16 cellular contexts compared by ENCODE assay signal in the genomic region with DNA sequence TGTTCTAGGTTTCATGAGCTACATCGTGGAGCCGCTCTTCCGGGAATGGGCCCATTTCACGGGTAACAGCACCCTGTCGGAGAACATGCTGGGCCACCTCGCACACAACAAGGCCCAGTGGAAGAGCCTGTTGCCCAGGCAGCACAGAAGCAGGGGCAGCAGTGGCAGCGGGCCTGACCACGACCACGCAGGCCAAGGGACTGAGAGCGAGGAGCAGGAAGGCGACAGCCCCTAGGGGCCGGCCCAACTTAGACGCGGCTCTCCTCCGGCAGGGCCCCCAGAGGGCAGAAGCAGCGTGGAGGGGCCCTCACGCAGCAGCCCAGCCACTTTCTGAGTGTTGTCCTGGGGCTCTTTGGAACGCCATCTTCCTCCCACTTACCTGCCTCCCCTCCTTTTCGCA. TPM values are rescaled to one million over a fixed set of nuclear protein-coding genes. Genes with fewer than 3 reads are reported as not detected.
DNase-seq lines count a peak whose midpoint lies in the region; ATAC-seq, FAIRE-seq and TF ChIP-seq lines count a peak whose summit lies in the region.
"Had no signal": no experiment of that assay in that cellular context is flagged by ENCODE, and none has a peak within 500 bp of the region (broad histone marks: within the 10 kb centered on the region; RNA-seq: fewer than 3 reads in every experiment).

No MANE protein-coding gene starts in this region.

- peak; percentile 84 for ATAC-seq in K562
- peak; percentile 44 for ATAC-seq in HepG2
- ATAC-seq in HG03108 (IDR thresholded peaks at IDR 0.05; ENCODE audit: unreplicated experiment) = no peak
- ATAC-seq in GM18517 (IDR thresholded peaks at IDR 0.05; ENCODE audit: unreplicated experiment) = no peak

- DNase-seq in H7 (peak; percentile 48), K562 (ENCODE audit: extremely low read depth in 1 of 4, low spot score in 3 of 4) (no peak), HepG2 (ENCODE audit: low spot score) (no peak), testis (no peak), HPDE6-E6E7 (ENCODE audit: extremely low spot score) (no peak)
- DNase-seq: C1 segment of cervical spinal cord; Calu3; CD4-positive, alpha-beta T cell; DMS79 treated with DMSO at 0.1 percent for 48 hours; EL; GDM1; HCEC 1CT had no signal

- BruUV-seq in K562 (replicated peaks; lab: Mats Ljungman, UMichigan) = no TSS peak
- no TSS peak for BruUV-seq in HepG2 (replicated peaks; lab: Mats Ljungman, UMichigan)

- TF ChIP-seq EP300 in K562 (IDR thresholded peaks at IDR 0.05; ENCODE audit: low read length) = no peak
- no peak for TF ChIP-seq EP300 in HepG2 (IDR thresholded peaks at IDR 0.05; ENCODE audit: low read depth in 2 of 2, low read length in 2 of 2)
- no peak for TF ChIP-seq EP300 in HepG2 (CRISPR knock-in tag; IDR thresholded peaks at IDR 0.05; ENCODE audit: borderline replicate concordance)

- H3K36me3 ChIP-seq in H7 (replicated peaks; ENCODE audit: control insufficient read depth, insufficient read depth, low read length) (no peaks in the 10 kb centered on the region), K562 (ENCODE audit: control insufficient read depth, insufficient read depth, low read length) (no peaks in the 10 kb centered on the region), HepG2 (replicated peaks in 1 of 2; ENCODE audit: control insufficient read depth in 1 of 2, insufficient read depth in 2 of 2, low read length in 2 of 2) (no peaks in the 10 kb centered on the region), testis (ENCODE audit: low read depth, missing control alignments) (no peaks in the 10 kb centered on the region)

- FAIRE-seq in K562 (lab: Jason Lieb, UNC) (no peak), HepG2 (lab: Jason Lieb, UNC) (no peak)
- FAIRE-seq: A204.1 had no signal

- 9% methylated on average over 18 of the region's 19 CpGs for WGBS in K562 (ENCODE audit: insufficient coverage, low coverage, missing lambda C conversion rate)
- WGBS in HepG2 (ENCODE audit: low lambda C conversion rate) = 62% methylated on average over 10 of the region's 19 CpGs
- WGBS in testis, 2 donors = 67 to 82% methylated on average over 9 to 19 of the region's 19 CpGs

- no peak for TF ChIP-seq POLR2A in K562 (conservative IDR thresholded peaks at IDR 0.05)
- no peak for TF ChIP-seq POLR2A in HepG2 (IDR thresholded peaks at IDR 0.05; ENCODE audit: insufficient read depth in 1 of 2, low read depth in 2 of 2, low read length in 2 of 2)
- TF ChIP-seq POLR2A in testis (IDR thresholded peaks at IDR 0.05) = no peak

- H3K4me3 ChIP-seq in H7 (ENCODE audit: insufficient read depth, low read depth, low read length) = no peak overlapping the region
- H3K4me3 ChIP-seq in K562 = no peak overlapping the region
- no peak overlapping the region for H3K4me3 ChIP-seq in HepG2 (replicated peaks in 1 of 3; ENCODE audit: insufficient read depth in 1 of 3, low read depth in 2 of 3, low read length in 3 of 3)
- peak overlapping the region; percentile 24 to 27 for H3K4me3 ChIP-seq in testis

- H4K20me1 ChIP-seq in K562 (replicated peaks; ENCODE audit: control insufficient read depth, insufficient read depth, low read length) (0 out of 2 replicates have a peak, but pooled peaks cover 3% of the 10 kb centered on the region), HepG2 (ENCODE audit: insufficient read depth, low read length) (no peaks in the 10 kb centered on the region)

- H3K9me1 ChIP-seq in K562 (ENCODE audit: control insufficient read depth, insufficient read depth, low read length) = no peaks in the 10 kb centered on the region

- H2AFZ ChIP-seq in K562 (ENCODE audit: low read depth, low read length) (peak overlapping the region; percentile 69), HepG2 (ENCODE audit: low read length) (no peak overlapping the region)

- POLR2A ChIA-PET in K562 (lab: Yijun Ruan, JAX) (no interaction called here), HepG2 (lab: Yijun Ruan, JAX) (no interaction called here)

- H3K27me3 ChIP-seq in H7 (ENCODE audit: control insufficient read depth, insufficient read depth, low read length) (no peaks in the 10 kb centered on the region), K562 (ENCODE audit: control insufficient read depth in 2 of 2, insufficient read depth in 2 of 2, low read length in 2 of 2) (peaks cover 37 to 43% of the 10 kb centered on the region in 2 experiments), HepG2 (ENCODE audit: control insufficient read depth in 1 of 2, insufficient read depth in 2 of 2, low read length in 2 of 2) (0 out of 5 replicates have a peak, but pooled peaks cover 0 to 4% of the 10 kb centered on the region in 2 experiments), testis (no peaks in the 10 kb centered on the region)

- H3K27ac ChIP-seq in K562 (ENCODE audit: extremely low read depth, low read depth, low read length) (no peak overlapping the region), HepG2 (ENCODE audit: extremely low read length, insufficient read depth, low read length) (no peak overlapping the region), testis (no peak overlapping the region)
- H3K27ac ChIP-seq: KMS-11 had no signal

- intact Hi-C loops in K562 (cut with micrococcal nuclease) = no loop called here
- intact Hi-C loops in HepG2 (cut with micrococcal nuclease; ENCODE audit: unreplicated experiment) = no loop called here
- intact Hi-C loops in testis (cut with DNase I; ENCODE audit: low total_unique reads) = no loop called here

- peaks cover 0 to 5% of the 10 kb centered on the region in 2 experiments; a peak in 3 of 5 replicates for H3K4me1 ChIP-seq in K562 (replicated peaks in 1 of 2; ENCODE audit: control insufficient read depth in 2 of 2, insufficient read depth in 2 of 2, low read length in 2 of 2)
- no peaks in the 10 kb centered on the region for H3K4me1 ChIP-seq in HepG2 (ENCODE audit: insufficient read depth, low read length)
- no peaks in the 10 kb centered on the region for H3K4me1 ChIP-seq in testis

- no peaks in the 10 kb centered on the region for H3K79me2 ChIP-seq in K562 (ENCODE audit: control insufficient read depth, insufficient read depth, low read length)
- no peaks in the 10 kb centered on the region for H3K79me2 ChIP-seq in HepG2 (ENCODE audit: insufficient read depth, low read length)

- no peak for TF ChIP-seq RAD21 in K562 (CRISPR knock-in tag; conservative IDR thresholded peaks at IDR 0.05 in 1 of 2, IDR thresholded peaks at IDR 0.05 in 1 of 2)
- TF ChIP-seq RAD21 in HepG2 (CRISPR knock-in tag; IDR thresholded peaks at IDR 0.05) = no peak

- in situ Hi-C loops in K562 (cut with MboI) (no loop called here), HepG2 (cut with HindIII; ENCODE audit: extremely low pct_ligation_motif_present, low pct_unique_long_range_greater_than_20kb) (no loop called here)

- H3K9ac ChIP-seq in K562 (ENCODE audit: insufficient read depth in 1 of 2, low read depth in 2 of 2, low read length in 2 of 2) (peak overlapping the region in 1 of 2 experiments; percentile 51; a peak in 2 of 4 replicates), HepG2 (ENCODE audit: insufficient read depth, low read depth, low read length) (no peak overlapping the region)
- H3K9ac ChIP-seq: KMS-11 had no signal

- H3K4me2 ChIP-seq in K562 (ENCODE audit: insufficient read depth, low read length) (peak overlapping the region; percentile 42), HepG2 (ENCODE audit: low read depth, low read length) (no peak overlapping the region)
- H3K4me2 ChIP-seq: KMS-11 had no signal

- CTCF ChIA-PET in K562 (lab: Yijun Ruan, JAX; ENCODE audit: low intra/inter-chr PET ratio) (no interaction called here), HepG2 (lab: Yijun Ruan, JAX; ENCODE audit: low intra/inter-chr PET ratio, low total read pairs) (no interaction called here)

- TF ChIP-seq CTCF in K562 (IDR thresholded peaks at IDR 0.05 in 2 of 3, conservative IDR thresholded peaks at IDR 0.05 in 1 of 3; ENCODE audit: insufficient read depth in 2 of 3, low read depth in 1 of 3, low read length in 3 of 3) (no peak), HepG2 (CRISPR knock-in tag; IDR thresholded peaks at IDR 0.05) (no peak), testis (IDR thresholded peaks at IDR 0.05) (no peak)

- no peaks in the 10 kb centered on the region for H3K9me3 ChIP-seq in K562 (replicated peaks; ENCODE audit: control insufficient read depth, insufficient read depth, low read depth, low read length)
- H3K9me3 ChIP-seq in HepG2 (ENCODE audit: low read length) = no peaks in the 10 kb centered on the region
- H3K9me3 ChIP-seq in testis = no peaks in the 10 kb centered on the region

RNA-seq across cellular contexts. Expression of a gene that starts 58.5 kb away (rescaled TPM):
- total RNA-seq in H7 (2014; rRNA removed; shearing (Covaris generic)) = 2.6 and 5.7 TPM in 2 replicates
- 37.8 and 63.0 TPM in 2 replicates for total RNA-seq in K562 (2011; cell fraction: chromatin; rRNA removed; ENCODE audit: low replicate concordance)
- total RNA-seq in K562 (2011; cell fraction: nucleolus; rRNA removed) = 19.2 and 24.3 TPM in 2 replicates
- total RNA-seq in K562 (2011; cell fraction: nucleoplasm; rRNA removed) = 26.3 and 35.2 TPM in 2 replicates
- total RNA-seq in K562 (2014; rRNA removed) (10.0 and 10.1 TPM in 2 replicates), K562 (2014; rRNA removed; fragmentation: Illumina TruSeq; extraction: Trizol) (25.0 and 31.3 TPM in 2 replicates), K562 (2015; rRNA removed; fragmentation: Illumina TruSeq; extraction: Trizol) (17.2 and 17.3 TPM in 2 replicates), K562 (2021) (25.7 and 29.1 TPM in 2 replicates), HepG2 (2016; rRNA removed; fragmentation: Illumina TruSeq; extraction: Trizol) (10.7 and 12.5 TPM in 2 replicates), testis (1 to 10 TPM; 8.3 to 8.8 TPM)
- polyA plus RNA-seq in K562 (2011; rRNA removed) (46.7 and 60.1 TPM in 2 replicates), K562 (2014; fragmentation: Illumina TruSeq; extraction: Trizol) (44.7 and 63.3 TPM in 2 replicates), K562 (2014; fragmentation: Nextera tagmentation; extraction: Ambion mirVana) (10 to 100 TPM; 45.9 to 49.7 TPM), K562 (2014; rRNA removed) (44.6 and 51.8 TPM in 2 replicates), HepG2 (2011; rRNA removed) (5.1 and 6.7 TPM in 2 replicates), testis (ENCODE audit: insufficient read depth, low read depth, low replicate concordance) (21.1 TPM)
- 45.1 and 49.3 TPM in 2 replicates for polyA plus RNA-seq in K562 (2011; cell fraction: cytosol; rRNA removed)
- polyA plus RNA-seq in K562 (2011; cell fraction: nucleus; rRNA removed) = 41.8 and 51.2 TPM in 2 replicates
- 25.7 and 27.7 TPM in 2 replicates for polyA plus RNA-seq in K562 (2012)
- 33.7 and 33.9 TPM in 2 replicates for polyA minus RNA-seq in K562 (2011; rRNA and poly(A)+ RNA removed)
- 7.5 and 13.0 TPM in 2 replicates for polyA minus RNA-seq in K562 (2011; cell fraction: cytosol; rRNA and poly(A)+ RNA removed)
- 29.8 and 32.0 TPM in 2 replicates for polyA minus RNA-seq in K562 (2011; cell fraction: nucleus; rRNA and poly(A)+ RNA removed)
- total RNA-seq in HepG2 (2016; cell fraction: cytosol; rRNA removed; fragmentation: Illumina TruSeq; extraction: Trizol; ENCODE audit: low read depth) = 4.1 TPM in 2 replicates
- total RNA-seq in HepG2 (2016; cell fraction: insoluble cytoplasmic fraction; rRNA removed; fragmentation: Illumina TruSeq; extraction: Trizol) = 9.5 and 12.3 TPM in 2 replicates
- 6.1 and 7.8 TPM in 2 replicates for total RNA-seq in HepG2 (2016; cell fraction: membrane; rRNA removed; fragmentation: Illumina TruSeq; extraction: Trizol)
- 10.1 and 10.9 TPM in 2 replicates for total RNA-seq in HepG2 (2016; cell fraction: nucleus; rRNA removed; fragmentation: Illumina TruSeq; extraction: Trizol)
- polyA plus RNA-seq in HepG2 (2011; cell fraction: cytosol; rRNA removed) = 3.7 and 5.7 TPM in 2 replicates
- polyA plus RNA-seq in HepG2 (2011; cell fraction: nucleus; rRNA removed) = 2.8 and 5.0 TPM in 2 replicates
- 2.0 and 4.5 TPM in 2 replicates for polyA plus RNA-seq in HepG2 (2012)
- polyA plus RNA-seq in HepG2 (2016; cell fraction: cytosol; fragmentation: Illumina TruSeq; extraction: Trizol; ENCODE audit: low read depth) = 2.5 and 2.9 TPM in 2 replicates
- 16.6 and 19.4 TPM in 2 replicates for polyA plus RNA-seq in HepG2 (2016; cell fraction: insoluble cytoplasmic fraction; fragmentation: Illumina TruSeq; extraction: Trizol; ENCODE audit: low read depth)
- 3.7 and 4.4 TPM in 2 replicates for polyA plus RNA-seq in HepG2 (2016; cell fraction: membrane; fragmentation: Illumina TruSeq; extraction: Trizol; ENCODE audit: low read depth)
- 14.9 and 16.4 TPM in 2 replicates for polyA plus RNA-seq in HepG2 (2016; cell fraction: nucleus; fragmentation: Illumina TruSeq; extraction: Trizol; ENCODE audit: insufficient read depth, low read depth)
- 4.5 and 22.8 TPM in 2 replicates for polyA minus RNA-seq in HepG2 (2011; rRNA and poly(A)+ RNA removed; ENCODE audit: low replicate concordance)
- polyA minus RNA-seq in HepG2 (2011; cell fraction: cytosol; rRNA and poly(A)+ RNA removed) = 1.5 and 2.5 TPM in 2 replicates
- 8.3 and 13.4 TPM in 2 replicates for polyA minus RNA-seq in HepG2 (2011; cell fraction: nucleus; rRNA and poly(A)+ RNA removed)

Comparison
In these comparisons a context has a peak if more than half of its experiments do, and no peak if none do; other contexts are left out.
1. H3K4me3 ChIP-seq: peak in testis (2 of 2); none in H7 (single experiment), K562 (single experiment) and HepG2 (0 of 3).
2. ATAC-seq: peak in K562 (single experiment) and HepG2 (single experiment); none in HG03108 (single experiment) and GM18517 (single experiment).